Comparison of ENCODE assay signal across 8 cellular contexts in genomic region chr17:6656797-6657632, GRCh38. TPM values are rescaled to one million over a fixed set of nuclear protein-coding genes. Genes with fewer than 3 reads are reported as not detected.
DNase-seq lines count a peak whose midpoint lies in the region; ATAC-seq and TF ChIP-seq lines count a peak whose summit lies in the region.
"Not testable (repeated sequence)": the region's sequence is repeated elsewhere in the genome, so short reads cannot be mapped to it uniquely, and the experiment has no call there.
"Had no signal": no experiment of that assay in that cellular context is flagged by ENCODE, and none has a peak within 500 bp of the region (broad histone marks: within the 10 kb centered on the region; RNA-seq: fewer than 3 reads in every experiment).

No MANE protein-coding gene starts in this region.

- H3K4me1 ChIP-seq in mesodermal cell (ENCODE audit: control insufficient read depth, insufficient read depth, low read length, poor library complexity, severe bottlenecking), result peaks cover 12% of the 10 kb centered on the region

- H3K9me3 ChIP-seq in mesodermal cell (ENCODE audit: control insufficient read depth, low read length), result not testable (repeated sequence)

- peak; percentile 74 to 75 for ATAC-seq in stimulated activated naive B cell treated with anti-CD40 and anti-IgM and Interleukin-4, amounts not matched to agents 10 μg/mL and 1 μg/mL and 100 μg/mL, for 72 hours (replicated peaks)

- DNase-seq in GM10266 (ENCODE audit: extremely low spot score) (peak; percentile 45), NCI-H1930 (lab: John Stamatoyannopoulos, UW) (peak; percentile 29 to 59)
- DNase-seq in activated CD4-positive, alpha-beta memory T cell treated with anti-CD3 and anti-CD28 coated beads, Interleukin-2, amount 10 ng/mL, durations not matched to agents 7 days and 5 days, result peak; percentile 63
- not testable (repeated sequence) for DNase-seq in stimulated activated naive B cell treated with anti-CD40 and anti-IgM and Interleukin-4, amounts not matched to agents 10 μg/mL and 1 μg/mL and 100 μg/mL, for 72 hours

- POLR2A ChIA-PET in activated CD4-positive, alpha-beta memory T cell treated with anti-CD3 and anti-CD28 coated beads, Interleukin-2, amount 10 ng/mL, durations not matched to agents 7 days and 5 days (lab: Charles Lee), result interaction anchor here (2.8 kb wide), 1 partner anchor 16 kb away, joined by 15 read pairs; the partner anchor contains the start of genes KIAA0753 and TXNDC17

- intact Hi-C loops in dendritic cell treated with granulocyte-macrophage colony-stimulating factor and Interleukin-4, amounts not matched to agents 40 ng/mL and 50 ng/mL, for 4 days (cut with micrococcal nuclease), result not testable (repeated sequence)

- H3K36me3 ChIP-seq in mesodermal cell (ENCODE audit: control insufficient read depth, insufficient read depth, low read length), result not testable (repeated sequence)

- H3K4me1 Mint-ChIP-seq in activated CD4-positive, alpha-beta memory T cell treated with anti-CD3 and anti-CD28 coated beads, Interleukin-2, amount 10 ng/mL, durations not matched to agents 7 days and 5 days, result peaks cover 62% of the 10 kb centered on the region
- peaks cover 74% of the 10 kb centered on the region for H3K4me1 Mint-ChIP-seq in dendritic cell treated with granulocyte-macrophage colony-stimulating factor and Interleukin-4, amounts not matched to agents 40 ng/mL and 50 ng/mL, for 4 days (ENCODE audit: low read depth)
- H3K4me1 Mint-ChIP-seq in stimulated activated naive B cell treated with anti-CD40 and anti-IgM and Interleukin-4, amounts not matched to agents 10 μg/mL and 1 μg/mL and 100 μg/mL, for 72 hours, result peaks cover 45 to 68% of the 10 kb centered on the region in 2 donors

- H3K27me3 Mint-ChIP-seq in activated CD4-positive, alpha-beta memory T cell treated with anti-CD3 and anti-CD28 coated beads, Interleukin-2, amount 10 ng/mL, durations not matched to agents 7 days and 5 days; stimulated activated naive B cell treated with anti-CD40 and anti-IgM and Interleukin-4, amounts not matched to agents 10 μg/mL and 1 μg/mL and 100 μg/mL, for 72 hours: not testable (repeated sequence)
- H3K27me3 Mint-ChIP-seq in dendritic cell treated with granulocyte-macrophage colony-stimulating factor and Interleukin-4, amounts not matched to agents 40 ng/mL and 50 ng/mL, for 4 days, result peaks cover 48% of the 10 kb centered on the region

- not testable (repeated sequence) for H3K9me3 Mint-ChIP-seq in activated CD4-positive, alpha-beta memory T cell treated with anti-CD3 and anti-CD28 coated beads, Interleukin-2, amount 10 ng/mL, durations not matched to agents 7 days and 5 days; dendritic cell treated with granulocyte-macrophage colony-stimulating factor and Interleukin-4, amounts not matched to agents 40 ng/mL and 50 ng/mL, for 4 days; stimulated activated naive B cell treated with anti-CD40 and anti-IgM and Interleukin-4, amounts not matched to agents 10 μg/mL and 1 μg/mL and 100 μg/mL, for 72 hours

- 7 to 10% methylated on average over 14 to 20 of the region's 55 CpGs for WGBS in mesodermal cell (ENCODE audit: insufficient coverage in 2 of 2), 2 experiments

- H3K4me3 ChIP-seq in mesodermal cell (ENCODE audit: extremely low read depth, insufficient read depth, low read length, poor library complexity, severe bottlenecking), result peak overlapping the region; percentile 21

- H3K36me3 Mint-ChIP-seq in activated CD4-positive, alpha-beta memory T cell treated with anti-CD3 and anti-CD28 coated beads, Interleukin-2, amount 10 ng/mL, durations not matched to agents 7 days and 5 days (ENCODE audit: low read depth), result peaks cover 13% of the 10 kb centered on the region
- H3K36me3 Mint-ChIP-seq in dendritic cell treated with granulocyte-macrophage colony-stimulating factor and Interleukin-4, amounts not matched to agents 40 ng/mL and 50 ng/mL, for 4 days (ENCODE audit: low read depth), result peaks cover 31% of the 10 kb centered on the region
- peaks cover 9 to 15% of the 10 kb centered on the region in 2 donors for H3K36me3 Mint-ChIP-seq in stimulated activated naive B cell treated with anti-CD40 and anti-IgM and Interleukin-4, amounts not matched to agents 10 μg/mL and 1 μg/mL and 100 μg/mL, for 72 hours

- H3K27ac Mint-ChIP-seq in activated CD4-positive, alpha-beta memory T cell treated with anti-CD3 and anti-CD28 coated beads, Interleukin-2, amount 10 ng/mL, durations not matched to agents 7 days and 5 days, result peak overlapping the region; percentile 65
- H3K27ac Mint-ChIP-seq in dendritic cell treated with granulocyte-macrophage colony-stimulating factor and Interleukin-4, amounts not matched to agents 40 ng/mL and 50 ng/mL, for 4 days, result peak overlapping the region; percentile 61
- H3K27ac Mint-ChIP-seq in stimulated activated naive B cell treated with anti-CD40 and anti-IgM and Interleukin-4, amounts not matched to agents 10 μg/mL and 1 μg/mL and 100 μg/mL, for 72 hours, result peak overlapping the region; percentile 92

- H3K27ac ChIP-seq in mesodermal cell (ENCODE audit: low read depth, low read length, severe bottlenecking), result not testable (repeated sequence)

- not testable (repeated sequence) for TF ChIP-seq CTCF in GM10266 (IDR thresholded peaks at IDR 0.05; ENCODE audit: control insufficient read depth, insufficient read depth, low read depth, missing control alignments)

- H3K4me3 Mint-ChIP-seq in activated CD4-positive, alpha-beta memory T cell treated with anti-CD3 and anti-CD28 coated beads, Interleukin-2, amount 10 ng/mL, durations not matched to agents 7 days and 5 days, result peak overlapping the region; percentile 83
- H3K4me3 Mint-ChIP-seq in dendritic cell treated with granulocyte-macrophage colony-stimulating factor and Interleukin-4, amounts not matched to agents 40 ng/mL and 50 ng/mL, for 4 days, result peak overlapping the region; percentile 75
- peak overlapping the region; percentile 91 to 96 for H3K4me3 Mint-ChIP-seq in stimulated activated naive B cell treated with anti-CD40 and anti-IgM and Interleukin-4, amounts not matched to agents 10 μg/mL and 1 μg/mL and 100 μg/mL, for 72 hours

- CTCF ChIA-PET in activated CD4-positive, alpha-beta memory T cell treated with anti-CD3 and anti-CD28 coated beads, Interleukin-2, amount 10 ng/mL, durations not matched to agents 7 days and 5 days (lab: Charles Lee), result interaction anchor here (0.7 to 1.4 kb wide), 3 partner anchors 12 to 347 kb away, joined by 3 read pairs; no protein-coding TSS in a partner anchor

RNA-seq across cellular contexts. Expression of gene C17orf100, which starts 5.5 kb away (rescaled TPM):
- 1 to 10 TPM; 1.1 to 1.9 TPM for total RNA-seq in activated CD4-positive, alpha-beta memory T cell treated with anti-CD3 and anti-CD28 coated beads, Interleukin-2, amount 10 ng/mL, durations not matched to agents 7 days and 5 days
- polyA plus RNA-seq in mesodermal cell (2013, experiment 1 of 2), result 4.5 TPM
- polyA plus RNA-seq in mesodermal cell (2013, experiment 2 of 2), result 4.3 TPM

RNA-seq across cellular contexts. Expression of gene MED31, which starts 5.6 kb away (rescaled TPM):
- total RNA-seq in activated CD4-positive, alpha-beta memory T cell treated with anti-CD3 and anti-CD28 coated beads, Interleukin-2, amount 10 ng/mL, durations not matched to agents 7 days and 5 days, result 10 to 100 TPM; 26.0 to 26.3 TPM
- 33.6 TPM for polyA plus RNA-seq in mesodermal cell (2013, experiment 1 of 2)
- polyA plus RNA-seq in mesodermal cell (2013, experiment 2 of 2), result 33.9 TPM

RNA-seq across cellular contexts. Expression of gene TXNDC17, which starts 16.2 kb away (rescaled TPM):
- 10 to 100 TPM; 70.6 to 71.1 TPM for total RNA-seq in activated CD4-positive, alpha-beta memory T cell treated with anti-CD3 and anti-CD28 coated beads, Interleukin-2, amount 10 ng/mL, durations not matched to agents 7 days and 5 days
- polyA plus RNA-seq in mesodermal cell (2013, experiment 1 of 2), result 227 TPM
- 232 TPM for polyA plus RNA-seq in mesodermal cell (2013, experiment 2 of 2)

RNA-seq across cellular contexts. Expression of gene KIAA0753, which starts 16.5 kb away (rescaled TPM):
- 10 to 100 TPM; 13.0 to 14.6 TPM for total RNA-seq in activated CD4-positive, alpha-beta memory T cell treated with anti-CD3 and anti-CD28 coated beads, Interleukin-2, amount 10 ng/mL, durations not matched to agents 7 days and 5 days
- polyA plus RNA-seq in mesodermal cell (2013, experiment 1 of 2), result 22.1 TPM
- 22.0 TPM for polyA plus RNA-seq in mesodermal cell (2013, experiment 2 of 2)

RNA-seq across cellular contexts. Expression of gene SLC13A5, which starts 56.2 kb away (rescaled TPM):
- total RNA-seq in activated CD4-positive, alpha-beta memory T cell treated with anti-CD3 and anti-CD28 coated beads, Interleukin-2, amount 10 ng/mL, durations not matched to agents 7 days and 5 days, result not detected
- polyA plus RNA-seq in mesodermal cell (2013, experiment 1 of 2), result 0.33 TPM
- 0.15 TPM for polyA plus RNA-seq in mesodermal cell (2013, experiment 2 of 2)
- total RNA-seq: dermis blood vessel endothelial cell, IMR-90 had no signal
- polyA plus RNA-seq: IMR-90 had no signal
